8 cellular contexts compared by ENCODE assay signal in the genomic region with DNA sequence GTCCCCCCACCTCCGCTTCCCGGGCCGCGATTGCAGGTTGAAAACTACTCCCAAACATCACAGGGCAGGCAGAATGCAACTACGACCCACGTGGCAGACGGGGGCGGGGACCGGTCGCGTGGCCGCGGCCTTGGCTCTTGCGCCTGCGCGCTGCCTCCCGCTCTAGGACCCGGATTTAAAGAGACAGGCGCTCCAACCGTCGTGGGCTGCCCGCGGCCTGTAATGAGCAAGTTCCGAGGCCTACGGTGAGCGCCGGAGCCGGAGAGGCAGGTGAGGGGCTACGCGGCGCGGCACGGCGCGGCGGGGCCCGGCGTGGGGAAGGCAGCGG. TPM values are rescaled to one million over a fixed set of nuclear protein-coding genes. Genes with fewer than 3 reads are reported as not detected.
DNase-seq lines count a peak whose midpoint lies in the region; ATAC-seq and TF ChIP-seq lines count a peak whose summit lies in the region.

A gene (plus strand): TSS at position 160 of the 328 bp plus-strand sequence. CDS start 2,494 bp downstream, outside the sequence.

- H3K9me3 ChIP-seq in KOPT-K1 (ENCODE audit: insufficient read depth, low read length, poor library complexity, severe bottlenecking), result no peaks in the 10 kb centered on the region
- no peaks in the 10 kb centered on the region for H3K9me3 ChIP-seq in Peyer's patch
- H3K9me3 ChIP-seq in esophagus muscularis mucosa, result no peaks in the 10 kb centered on the region
- H3K9me3 ChIP-seq in muscle layer of duodenum (ENCODE audit: control insufficient read depth in 1 of 2, low read length in 2 of 2), result no peaks in the 10 kb centered on the region

- H3K4me1 ChIP-seq in Peyer's patch, result peaks cover 0 to 19% (median 2%) of the 10 kb centered on the region in 4 donors
- peaks cover 23 to 51% (median 43%) of the 10 kb centered on the region in 4 donors for H3K4me1 ChIP-seq in esophagus muscularis mucosa
- peaks cover 7 to 28% of the 10 kb centered on the region in 2 donors for H3K4me1 ChIP-seq in muscle layer of duodenum (ENCODE audit: control insufficient read depth in 1 of 2, insufficient read depth in 2 of 2, low read length in 2 of 2)

- TF ChIP-seq CTCF in Peyer's patch (IDR thresholded peaks at IDR 0.05) (no peak), esophagus muscularis mucosa (IDR thresholded peaks at IDR 0.05) (no peak)

- H3K27ac ChIP-seq in KOPT-K1 (ENCODE audit: low read depth, low read length, poor library complexity, severe bottlenecking) (peak within 1 kb of the TSS; percentile 91), Peyer's patch (peak within 1 kb of the TSS; percentile 98 to 100 (median 99)), esophagus muscularis mucosa (replicated peaks in 1 of 4) (peak within 1 kb of the TSS; percentile 95 to 100 (median 100)), muscle layer of duodenum (ENCODE audit: low read length) (peak within 1 kb of the TSS; percentile 97)

- H3K27me3 ChIP-seq in Peyer's patch, result no peaks in the 10 kb centered on the region
- H3K27me3 ChIP-seq in esophagus muscularis mucosa, result no peaks in the 10 kb centered on the region
- H3K27me3 ChIP-seq in muscle layer of duodenum (ENCODE audit: low read depth, low read length), result no peaks in the 10 kb centered on the region

- peak; percentile 59 for DNase-seq in DMS53 treated with DMSO at 0.1 percent for 48 hours (lab: John Stamatoyannopoulos, UW; ENCODE audit: unreplicated experiment)
- peak; percentile 92 to 97 (median 97) for DNase-seq in Peyer's patch
- peak; percentile 97 for DNase-seq in activated T-cell treated with anti-CD3 and anti-CD28 coated beads, Interleukin-2, amount 50 U/mL, for 48 hours
- peak; percentile 98 for DNase-seq in esophagus muscularis mucosa (ENCODE audit: extremely low spot score)
- DNase-seq in stimulated activated CD8-positive, alpha-beta memory T cell treated with anti-CD3 and anti-CD28 coated beads, Interleukin-7, amount 100 ng/mL, for 24 hours (ENCODE audit: low read depth), result peak; percentile 90

- no peak for TF ChIP-seq EP300 in esophagus muscularis mucosa (IDR thresholded peaks at IDR 0.05)

- peak; percentile 75 for ATAC-seq in GM21786 (IDR thresholded peaks at IDR 0.05; ENCODE audit: unreplicated experiment)

- H3K4me3 ChIP-seq in Peyer's patch, result peak within 1 kb of the TSS; percentile 79 to 99 (median 94)
- peak within 1 kb of the TSS; percentile 83 to 95 (median 92) for H3K4me3 ChIP-seq in esophagus muscularis mucosa
- H3K4me3 ChIP-seq in muscle layer of duodenum (ENCODE audit: low read depth in 1 of 2, low read length in 2 of 2), result peak within 1 kb of the TSS; percentile 77 to 79

- intact Hi-C loops in esophagus muscularis mucosa (cut with DNase I), result loop anchor here (2.0 kb wide), 1 partner anchor 108 kb away; no protein-coding TSS in a partner anchor

- H3K36me3 ChIP-seq in KOPT-K1 (ENCODE audit: insufficient read depth, low read length) (peaks cover 17% of the 10 kb centered on the region), Peyer's patch (no peaks in the 10 kb centered on the region), esophagus muscularis mucosa (peaks cover 0 to 15% (median 8%) of the 10 kb centered on the region in 4 donors), muscle layer of duodenum (ENCODE audit: control insufficient read depth in 1 of 2, insufficient read depth in 2 of 2, low read length in 2 of 2) (peaks cover 5 to 8% of the 10 kb centered on the region in 2 donors)

- TF ChIP-seq POLR2A in Peyer's patch (IDR thresholded peaks at IDR 0.05) (no peak), esophagus muscularis mucosa (IDR thresholded peaks at IDR 0.05; ENCODE audit: low read depth) (peak; percentile 80)

- 0% methylated on average over 13 of the region's 39 CpGs for WGBS in esophagus muscularis mucosa

RNA-seq across cellular contexts. Expression of the gene that starts here (rescaled TPM):
- total RNA-seq in Peyer's patch, result 10 to 100 TPM; 19.6 to 82.5 (median 36.3) TPM
- total RNA-seq in esophagus muscularis mucosa, result 10 to 100 TPM; 24.7 to 50.7 (median 32.1) TPM

Comparison
In these comparisons a context has a peak if more than half of its experiments do, and no peak if none do; other contexts are left out.
1. Peak in every context shown above with its lines: DNase-seq, ATAC-seq, H3K4me3 ChIP-seq and H3K27ac ChIP-seq.